7 cellular contexts compared by ENCODE assay signal in the genomic region with DNA sequence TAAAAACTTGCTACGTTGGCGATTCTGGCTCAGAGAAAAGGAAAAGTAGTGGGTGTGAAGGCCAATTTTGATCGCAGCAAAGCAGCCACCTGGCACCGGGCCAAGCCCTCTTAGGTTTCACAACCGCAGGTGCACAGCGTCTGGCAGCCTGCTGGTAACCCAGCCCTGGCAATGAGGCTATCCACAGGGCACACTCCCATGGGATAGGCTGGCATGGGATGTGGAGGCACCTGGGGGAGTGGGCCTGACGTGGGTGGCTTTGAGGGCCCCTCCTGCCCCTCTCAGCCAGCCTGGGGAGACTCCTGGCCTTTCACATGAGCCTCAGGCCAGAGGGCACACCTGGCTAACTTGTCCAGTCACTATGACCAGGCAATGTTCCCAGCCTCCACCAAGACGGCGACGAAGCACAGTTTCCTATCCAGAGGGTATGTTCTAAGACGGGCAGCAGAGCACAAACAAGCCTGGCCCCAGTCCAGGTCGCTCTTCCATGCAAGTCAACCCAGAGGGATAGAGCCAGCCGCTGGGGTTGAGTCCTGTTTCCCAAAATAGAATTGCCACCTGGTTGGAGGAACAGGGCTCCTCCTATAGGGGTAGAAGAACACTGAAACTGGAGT. TPM values are rescaled to one million over a fixed set of nuclear protein-coding genes. Genes with fewer than 3 reads are reported as not detected.
DNase-seq lines count a peak whose midpoint lies in the region; TF ChIP-seq lines count a peak whose summit lies in the region.

No MANE protein-coding gene starts in this region.

- H3K9me2 ChIP-seq in PC-9 (ENCODE audit: insufficient read depth): no peaks in the 10 kb centered on the region

- TF ChIP-seq POLR2A in spleen (IDR thresholded peaks at IDR 0.05) (no peak), uterus (IDR thresholded peaks at IDR 0.05) (no peak)

- H3K36me3 Mint-ChIP-seq in T-helper 2 cell treated with Interferon-gamma antibody and Interleukin-4, amounts not matched to agents 5 μg/mL and 100 μg/mL, for 36 hours (ENCODE audit: low read depth): no peaks in the 10 kb centered on the region

- peaks cover 26% of the 10 kb centered on the region for H3K4me1 ChIP-seq in PC-9 (replicated peaks; ENCODE audit: insufficient read depth)
- H3K4me1 ChIP-seq in spleen: peaks cover 0 to 18% (median 10%) of the 10 kb centered on the region in 6 donors
- H3K4me1 ChIP-seq in uterus: no peaks in the 10 kb centered on the region

- H3K36me3 ChIP-seq in PC-9 (ENCODE audit: low read depth) (peaks cover 10% of the 10 kb centered on the region), spleen (no peaks in the 10 kb centered on the region), uterus (no peaks in the 10 kb centered on the region)

- no peak overlapping the region for H2AFZ ChIP-seq in PC-9

- H3K27me3 Mint-ChIP-seq in T-helper 2 cell treated with Interferon-gamma antibody and Interleukin-4, amounts not matched to agents 5 μg/mL and 100 μg/mL, for 36 hours (ENCODE audit: low read depth): peaks cover 14% of the 10 kb centered on the region

- BruUV-seq in PC-9 (replicated peaks; lab: Mats Ljungman, UMichigan): no TSS peak

- CTCF ChIA-PET in PC-9 (lab: Charles Lee): interaction anchor here (0.8 kb wide), 1 partner anchor 64 kb away, joined by 3 read pairs; a partner anchor contains a TSS

- peaks cover 7% of the 10 kb centered on the region for H3K4me1 Mint-ChIP-seq in T-helper 2 cell treated with Interferon-gamma antibody and Interleukin-4, amounts not matched to agents 5 μg/mL and 100 μg/mL, for 36 hours (ENCODE audit: low read depth)

- peak overlapping the region; percentile 65 for H3K4me2 ChIP-seq in PC-9

- H3K79me2 ChIP-seq in PC-9 (ENCODE audit: low read depth): no peaks in the 10 kb centered on the region

- no peak overlapping the region for H3K4me3 Mint-ChIP-seq in T-helper 2 cell treated with Interferon-gamma antibody and Interleukin-4, amounts not matched to agents 5 μg/mL and 100 μg/mL, for 36 hours

- POLR2A ChIA-PET in PC-9 (lab: Charles Lee; ENCODE audit: unreplicated experiment): interaction anchor here (0.6 to 0.9 kb wide), 2 partner anchors 12 to 26 kb away, joined by 3 to 8 read pairs; no protein-coding TSS in a partner anchor

- peaks cover 40% of the 10 kb centered on the region for H3F3A ChIP-seq in PC-9 (ENCODE audit: insufficient read depth, low read depth)

- H3K9me3 ChIP-seq in PC-9 (ENCODE audit: insufficient read depth, low read depth): no peaks in the 10 kb centered on the region
- no peaks in the 10 kb centered on the region for H3K9me3 ChIP-seq in spleen
- H3K9me3 ChIP-seq in uterus: no peaks in the 10 kb centered on the region

- H3K9me3 Mint-ChIP-seq in T-helper 2 cell treated with Interferon-gamma antibody and Interleukin-4, amounts not matched to agents 5 μg/mL and 100 μg/mL, for 36 hours: no peaks in the 10 kb centered on the region

- H4K20me1 ChIP-seq in PC-9 (ENCODE audit: insufficient read depth): no peaks in the 10 kb centered on the region

- H3K4me3 ChIP-seq in PC-9: peak overlapping the region; percentile 14; the same call in 1 of the 2 replicates
- no peak overlapping the region for H3K4me3 ChIP-seq in dorsolateral prefrontal cortex
- H3K4me3 ChIP-seq in spleen: no peak overlapping the region
- no peak overlapping the region for H3K4me3 ChIP-seq in uterus

- TF ChIP-seq CTCF in PC-9 (conservative IDR thresholded peaks at IDR 0.05): no peak
- TF ChIP-seq CTCF in dorsolateral prefrontal cortex (IDR thresholded peaks at IDR 0.05 in 54 of 56, conservative IDR thresholded peaks at IDR 0.05 in 2 of 56; ENCODE audit: low read depth in 1 of 56, partially characterized antibody in 56 of 56): no peak
- no peak for TF ChIP-seq CTCF in spleen (IDR thresholded peaks at IDR 0.05 in 8 of 11, conservative IDR thresholded peaks at IDR 0.05 in 3 of 11)
- no peak for TF ChIP-seq CTCF in uterus (IDR thresholded peaks at IDR 0.05)

- no peak overlapping the region for H3K27ac Mint-ChIP-seq in T-helper 2 cell treated with Interferon-gamma antibody and Interleukin-4, amounts not matched to agents 5 μg/mL and 100 μg/mL, for 36 hours

- WGBS in spleen, 5 donors: 36 to 45% (median 43%) methylated on average over 9 to 13 of the region's 13 CpGs

- H3K27me3 ChIP-seq in PC-9 (ENCODE audit: insufficient read depth, low read depth) (no peaks in the 10 kb centered on the region), dorsolateral prefrontal cortex (no peaks in the 10 kb centered on the region), spleen (replicated peaks in 1 of 7) (no peaks in the 10 kb centered on the region), uterus (no peaks in the 10 kb centered on the region)

- DNase-seq in GM19240 (ENCODE audit: insufficient read length, low spot score) (peak; percentile 20), PC-9 (peak; percentile 95 to 100), dorsolateral prefrontal cortex (peak in 5 of 10 donors; percentile 30 to 63 (median 51)), spleen (peak; percentile 85), uterus (no peak)
- DNase-seq in T-helper 2 cell treated with Interferon-gamma antibody and Interleukin-4, amounts not matched to agents 5 μg/mL and 100 μg/mL, for 36 hours (ENCODE audit: low spot score): no peak

- TF ChIP-seq RAD21 in Ishikawa (IDR thresholded peaks at IDR 0.05; ENCODE audit: low read depth): peak; percentile 11; the same call in 1 of the 2 replicates

- H3K27ac ChIP-seq in PC-9 (peak overlapping the region; percentile 96), dorsolateral prefrontal cortex (peak overlapping the region in 43 of 59 donors; percentile 1 to 71 (median 41)), spleen (no peak overlapping the region), uterus (peak overlapping the region in 1 of 2 donors; percentile 2)

- intact Hi-C loops in PC-9 (cut with micrococcal nuclease; ENCODE audit: unreplicated experiment) (loop anchor here (1.0 to 2.0 kb wide), 7 partner anchors 13 to 417 kb away; a partner anchor contains a TSS), dorsolateral prefrontal cortex (cut with DNase I) (loop anchor here in 1 of 2 donors (5.0 kb wide), 1 partner anchor 49 kb away; no protein-coding TSS in a partner anchor), spleen (cut with DNase I; ENCODE audit: low total_unique reads) (loop anchor here (10.0 kb wide), 1 partner anchor 136 kb away; no protein-coding TSS in a partner anchor), uterus (cut with DNase I; ENCODE audit: low total_unique reads) (no loop called here)

- peak; percentile 88 for TF ChIP-seq EP300 in Ishikawa (IDR thresholded peaks at IDR 0.05; ENCODE audit: borderline replicate concordance)

TF ChIP-seq in Ishikawa, 13 proteins besides CTCF, POLR2A, EP300 and RAD21 (continues in another document):
- TF ChIP-seq, protein P1, sequence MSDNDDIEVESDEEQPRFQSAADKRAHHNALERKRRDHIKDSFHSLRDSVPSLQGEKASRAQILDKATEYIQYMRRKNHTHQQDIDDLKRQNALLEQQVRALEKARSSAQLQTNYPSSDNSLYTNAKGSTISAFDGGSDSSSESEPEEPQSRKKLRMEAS (IDR thresholded peaks at IDR 0.05): peak; percentile 65; the same call in 1 of the 2 replicates
- TF ChIP-seq NFIC (IDR thresholded peaks at IDR 0.05): peak; percentile 98
- peak; percentile 91 for TF ChIP-seq CEBPB (IDR thresholded peaks at IDR 0.05)
- TF ChIP-seq, protein P2, sequence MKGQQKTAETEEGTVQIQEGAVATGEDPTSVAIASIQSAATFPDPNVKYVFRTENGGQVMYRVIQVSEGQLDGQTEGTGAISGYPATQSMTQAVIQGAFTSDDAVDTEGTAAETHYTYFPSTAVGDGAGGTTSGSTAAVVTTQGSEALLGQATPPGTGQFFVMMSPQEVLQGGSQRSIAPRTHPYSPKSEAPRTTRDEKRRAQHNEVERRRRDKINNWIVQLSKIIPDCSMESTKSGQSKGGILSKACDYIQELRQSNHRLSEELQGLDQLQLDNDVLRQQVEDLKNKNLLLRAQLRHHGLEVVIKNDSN (IDR thresholded peaks at IDR 0.05): no peak
- no peak for TF ChIP-seq CREB1 (IDR thresholded peaks at IDR 0.05; ENCODE audit: low read depth)
- TF ChIP-seq TCF12 (IDR thresholded peaks at IDR 0.05; ENCODE audit: low read depth): peak; percentile 97
- peak; percentile 40; the same call in 1 of the 2 replicates for TF ChIP-seq FOXM1 (IDR thresholded peaks at IDR 0.05; ENCODE audit: borderline replicate concordance, low read depth)

RNA-seq across cellular contexts. Expression of a gene that starts 19.0 kb away (rescaled TPM):
- 286 and 294 TPM in 2 replicates for total RNA-seq in PC-9 (2021)
- total RNA-seq in dorsolateral prefrontal cortex: 10 to 100 TPM; 16.2 to 42.6 (median 28.5) TPM
- 10 to 100 TPM in 1 of 7 donors, 1 to 10 TPM in 6; 3.1 to 11.2 (median 4.8) TPM for total RNA-seq in spleen
- polyA plus RNA-seq in spleen: 1 to 10 TPM; 1.3 to 4.7 (median 2.5) TPM
- 10 to 100 TPM in 2 of 4 donors, 1 to 10 TPM in 2; 1.5 to 20.3 (median 9.1) TPM for total RNA-seq in uterus

RNA-seq across cellular contexts. Expression of a gene that starts 38.6 kb away (rescaled TPM):
- total RNA-seq in PC-9 (2021) (658 and 831 TPM in 2 replicates), dorsolateral prefrontal cortex (100 to 1,000 TPM in 44 of 120 experiments, 10 to 100 TPM in 76; 51.3 to 143 (median 92.4) TPM), spleen (100 to 1,000 TPM in 6 of 7 donors, 10 to 100 TPM in 1; 87.8 to 150 (median 114) TPM), uterus (100 to 1,000 TPM in 1 of 4 donors, 10 to 100 TPM in 3; 57.6 to 251 (median 81.2) TPM)
- polyA plus RNA-seq in spleen: 100 to 1,000 TPM in 2 of 3 donors, 10 to 100 TPM in 1; 76.9 to 128 (median 115) TPM

RNA-seq across cellular contexts. Expression of a gene that starts 39.0 kb away (rescaled TPM):
- 36.4 and 51.4 TPM in 2 replicates for total RNA-seq in PC-9 (2021)
- 10 to 100 TPM; 16.3 to 80.8 (median 33.6) TPM for total RNA-seq in dorsolateral prefrontal cortex
- 10 to 100 TPM in 6 of 7 donors, 1 to 10 TPM in 1; 7.7 to 31.1 (median 16.5) TPM for total RNA-seq in spleen
- polyA plus RNA-seq in spleen: 1 to 10 TPM; 5.2 to 7.9 (median 7.4) TPM
- total RNA-seq in uterus: 10 to 100 TPM in 3 of 4 donors, 1 to 10 TPM in 1; 4.1 to 62.4 (median 21.9) TPM

Comparison
In these comparisons a context has a peak if more than half of its experiments do, and no peak if none do; other contexts are left out.
1. DNase-seq: peak in GM19240 (single experiment), PC-9 (2 of 2) and spleen (single experiment); none in T-helper 2 cell treated with Interferon-gamma antibody and Interleukin-4, amounts not matched to agents 5 μg/mL and 100 μg/mL, for 36 hours (single experiment) and uterus (0 of 2).
2. H3K27ac ChIP-seq: peak in PC-9 (single experiment) and dorsolateral prefrontal cortex (43 of 59); none in spleen (0 of 8).